ENCODE assay signal across 10 cellular contexts in genomic region chr19:46862974-46863632, GRCh38. TPM values are rescaled to one million over a fixed set of nuclear protein-coding genes. Genes with fewer than 3 reads are reported as not detected.
DNase-seq lines count a peak whose midpoint lies in the region; ATAC-seq, FAIRE-seq and TF ChIP-seq lines count a peak whose summit lies in the region.
"Had no signal": no experiment of that assay in that cellular context is flagged by ENCODE, and none has a peak within 500 bp of the region (broad histone marks: within the 10 kb centered on the region; RNA-seq: fewer than 3 reads in every experiment).

No MANE protein-coding gene starts in this region.

- no peak overlapping the region for H3K4me3 Mint-ChIP-seq in activated naive CD8-positive, alpha-beta T cell treated with anti-CD3 and anti-CD28 coated beads, Interleukin-2, amount 10 ng/mL, durations not matched to agents 7 days and 5 days
- no peak overlapping the region for H3K4me3 Mint-ChIP-seq in activated naive CD8-positive, alpha-beta T cell treated with anti-CD3 and anti-CD28 coated beads, Interleukin-2, amount 50 U/mL, for 24 hours
- H3K4me3 Mint-ChIP-seq in WTC11, result no peak overlapping the region
- H3K4me3 Mint-ChIP-seq in activated CD4-positive, alpha-beta memory T cell treated with anti-CD3 and anti-CD28 coated beads for 36 hours, result no peak overlapping the region
- H3K4me3 Mint-ChIP-seq: nephron had no signal

- TF ChIP-seq EP300 in HepG2 (IDR thresholded peaks at IDR 0.05; ENCODE audit: low read depth in 2 of 2, low read length in 2 of 2) (no peak), HepG2 (CRISPR knock-in tag; IDR thresholded peaks at IDR 0.05; ENCODE audit: borderline replicate concordance) (no peak), upper lobe of left lung (IDR thresholded peaks at IDR 0.05) (no peak)

- WGBS in HepG2 (ENCODE audit: low lambda C conversion rate), result 29% methylated on average over 4 of the region's 4 CpGs
- WGBS in upper lobe of left lung, 2 donors, result 28 to 50% methylated on average over 4 of the region's 4 CpGs

- no peak for TF ChIP-seq RAD21 in HepG2 (CRISPR knock-in tag; IDR thresholded peaks at IDR 0.05)

- H3K9ac ChIP-seq in HepG2 (ENCODE audit: insufficient read depth, low read depth, low read length), result peak overlapping the region; percentile 94

- H3K9me3 ChIP-seq in HepG2 (ENCODE audit: low read length) (no peaks in the 10 kb centered on the region), upper lobe of left lung (no peaks in the 10 kb centered on the region)

- no peaks in the 10 kb centered on the region for H3K9me3 Mint-ChIP-seq in activated naive CD8-positive, alpha-beta T cell treated with anti-CD3 and anti-CD28 coated beads, Interleukin-2, amount 10 ng/mL, durations not matched to agents 7 days and 5 days
- H3K9me3 Mint-ChIP-seq in activated naive CD8-positive, alpha-beta T cell treated with anti-CD3 and anti-CD28 coated beads, Interleukin-2, amount 50 U/mL, for 24 hours, result peaks cover 3% of the 10 kb centered on the region
- no peaks in the 10 kb centered on the region for H3K9me3 Mint-ChIP-seq in WTC11
- peaks cover 4% of the 10 kb centered on the region for H3K9me3 Mint-ChIP-seq in activated CD4-positive, alpha-beta memory T cell treated with anti-CD3 and anti-CD28 coated beads for 36 hours
- H3K9me3 Mint-ChIP-seq: nephron had no signal

- no peak for ATAC-seq in activated naive CD8-positive, alpha-beta T cell treated with anti-CD3 and anti-CD28 coated beads, Interleukin-2, amount 10 ng/mL, durations not matched to agents 7 days and 5 days (ENCODE audit: low read depth)
- no peak for ATAC-seq in activated naive CD8-positive, alpha-beta T cell treated with anti-CD3 and anti-CD28 coated beads, Interleukin-2, amount 50 U/mL, for 24 hours
- ATAC-seq in WTC11 (no peak), HepG2 (no peak), upper lobe of left lung (ENCODE audit: low FRiP score in 2 of 2) (no peak)
- ATAC-seq: activated naive CD4-positive, alpha-beta T cell treated with anti-CD3 and anti-CD28 coated beads, Interleukin-2, amount 50 U/mL, for 72 hours had no signal

- intact Hi-C loops in HepG2 (cut with micrococcal nuclease; ENCODE audit: unreplicated experiment), result no loop called here
- intact Hi-C loops in activated CD4-positive, alpha-beta memory T cell treated with anti-CD3 and anti-CD28 coated beads for 36 hours (cut with micrococcal nuclease), result loop anchor here (10.0 kb wide), 1 partner anchor 52 kb away; no protein-coding TSS in a partner anchor

- H3K4me2 ChIP-seq in HepG2 (ENCODE audit: low read depth, low read length), result peak overlapping the region; percentile 97

- peak; percentile 14 for DNase-seq in activated naive CD8-positive, alpha-beta T cell treated with anti-CD3 and anti-CD28 coated beads, Interleukin-2, amount 10 ng/mL, durations not matched to agents 7 days and 5 days
- no peak for DNase-seq in activated naive CD8-positive, alpha-beta T cell treated with anti-CD3 and anti-CD28 coated beads, Interleukin-2, amount 50 U/mL, for 24 hours
- DNase-seq in WTC11 (ENCODE audit: low spot score), result peak; percentile 13
- no peak for DNase-seq in HepG2 (ENCODE audit: low spot score)
- DNase-seq in upper lobe of left lung, result no peak
- no peak for DNase-seq in iPS-NIHi11 (ENCODE audit: low spot score)
- no peak for DNase-seq in activated CD4-positive, alpha-beta memory T cell treated with anti-CD3 and anti-CD28 coated beads for 36 hours
- no peak for DNase-seq in NOMO-1 treated with dmso at 0.1 percent for 144 hours (lab: John Stamatoyannopoulos, UW; ENCODE audit: unreplicated experiment)

- H3K36me3 ChIP-seq in HepG2 (replicated peaks in 1 of 2; ENCODE audit: control insufficient read depth in 1 of 2, insufficient read depth in 2 of 2, low read length in 2 of 2), result no peaks in the 10 kb centered on the region; a peak in 1 of 5 replicates
- no peaks in the 10 kb centered on the region for H3K36me3 ChIP-seq in upper lobe of left lung

- H3K36me3 Mint-ChIP-seq in activated naive CD8-positive, alpha-beta T cell treated with anti-CD3 and anti-CD28 coated beads, Interleukin-2, amount 10 ng/mL, durations not matched to agents 7 days and 5 days, result peaks cover 6% of the 10 kb centered on the region
- peaks cover 8% of the 10 kb centered on the region for H3K36me3 Mint-ChIP-seq in activated naive CD8-positive, alpha-beta T cell treated with anti-CD3 and anti-CD28 coated beads, Interleukin-2, amount 50 U/mL, for 24 hours (ENCODE audit: low read depth)
- no peaks in the 10 kb centered on the region for H3K36me3 Mint-ChIP-seq in WTC11
- H3K36me3 Mint-ChIP-seq in activated CD4-positive, alpha-beta memory T cell treated with anti-CD3 and anti-CD28 coated beads for 36 hours, result peaks cover 2% of the 10 kb centered on the region

- H4K20me1 ChIP-seq in HepG2 (ENCODE audit: insufficient read depth, low read length), result peaks cover 58% of the 10 kb centered on the region

- TF ChIP-seq POLR2A in HepG2 (IDR thresholded peaks at IDR 0.05; ENCODE audit: insufficient read depth in 1 of 2, low read depth in 2 of 2, low read length in 2 of 2), result no peak; a peak in 1 of 4 replicates
- TF ChIP-seq POLR2A in upper lobe of left lung (IDR thresholded peaks at IDR 0.05), result no peak

- in situ Hi-C loops in HepG2 (cut with HindIII; ENCODE audit: extremely low pct_ligation_motif_present, low pct_unique_long_range_greater_than_20kb), result no loop called here

- no peak overlapping the region for H3K27ac Mint-ChIP-seq in activated naive CD8-positive, alpha-beta T cell treated with anti-CD3 and anti-CD28 coated beads, Interleukin-2, amount 10 ng/mL, durations not matched to agents 7 days and 5 days
- no peak overlapping the region for H3K27ac Mint-ChIP-seq in activated naive CD8-positive, alpha-beta T cell treated with anti-CD3 and anti-CD28 coated beads, Interleukin-2, amount 50 U/mL, for 24 hours
- H3K27ac Mint-ChIP-seq in WTC11, result no peak overlapping the region
- H3K27ac Mint-ChIP-seq in activated CD4-positive, alpha-beta memory T cell treated with anti-CD3 and anti-CD28 coated beads for 36 hours, result no peak overlapping the region
- H3K27ac Mint-ChIP-seq: activated naive CD4-positive, alpha-beta T cell treated with anti-CD3 and anti-CD28 coated beads, Interleukin-2, amount 50 U/mL, for 72 hours; nephron had no signal

- no peaks in the 10 kb centered on the region; a peak in 1 of 5 replicates for H3K27me3 ChIP-seq in HepG2 (ENCODE audit: control insufficient read depth in 1 of 2, insufficient read depth in 2 of 2, low read length in 2 of 2)
- no peaks in the 10 kb centered on the region for H3K27me3 ChIP-seq in upper lobe of left lung

- H3K27ac ChIP-seq in HepG2 (ENCODE audit: extremely low read length, insufficient read depth, low read length) (peak overlapping the region; percentile 100), upper lobe of left lung (peak overlapping the region; percentile 65 to 96 (median 93))

- POLR2A ChIA-PET in activated naive CD8-positive, alpha-beta T cell treated with anti-CD3 and anti-CD28 coated beads, Interleukin-2, amount 10 ng/mL, durations not matched to agents 7 days and 5 days (lab: Charles Lee), result no interaction called here
- POLR2A ChIA-PET in WTC11 (lab: Charles Lee), result interaction anchor here (0.5 to 1.5 kb wide), 5 partner anchors 8 to 174 kb away, joined by 3 to 6 read pairs (median 4); partner anchors contain the start of genes AP2S1 and SLC1A5
- POLR2A ChIA-PET in HepG2 (lab: Yijun Ruan, JAX), result interaction anchor here (0.7 to 2.7 kb wide), 7 partner anchors 27 to 333 kb away, joined by 3 to 25 read pairs (median 4); no protein-coding TSS in a partner anchor
- POLR2A ChIA-PET in activated CD4-positive, alpha-beta memory T cell treated with anti-CD3 and anti-CD28 coated beads for 36 hours (lab: Charles Lee), result no interaction called here

- FAIRE-seq in HepG2 (lab: Jason Lieb, UNC), result no peak

- no peaks in the 10 kb centered on the region for H3K27me3 Mint-ChIP-seq in activated naive CD8-positive, alpha-beta T cell treated with anti-CD3 and anti-CD28 coated beads, Interleukin-2, amount 10 ng/mL, durations not matched to agents 7 days and 5 days
- H3K27me3 Mint-ChIP-seq in activated naive CD8-positive, alpha-beta T cell treated with anti-CD3 and anti-CD28 coated beads, Interleukin-2, amount 50 U/mL, for 24 hours, result no peaks in the 10 kb centered on the region
- no peaks in the 10 kb centered on the region for H3K27me3 Mint-ChIP-seq in WTC11 (ENCODE audit: low read depth)
- H3K27me3 Mint-ChIP-seq in activated CD4-positive, alpha-beta memory T cell treated with anti-CD3 and anti-CD28 coated beads for 36 hours, result no peaks in the 10 kb centered on the region

- no TSS peak for BruUV-seq in HepG2 (replicated peaks; lab: Mats Ljungman, UMichigan)

- H3K4me1 ChIP-seq in HepG2 (ENCODE audit: insufficient read depth, low read length), result peaks cover 70% of the 10 kb centered on the region
- peaks cover 57 to 79% (median 68%) of the 10 kb centered on the region in 4 donors for H3K4me1 ChIP-seq in upper lobe of left lung

- peaks cover 21% of the 10 kb centered on the region for H3K4me1 Mint-ChIP-seq in activated naive CD8-positive, alpha-beta T cell treated with anti-CD3 and anti-CD28 coated beads, Interleukin-2, amount 10 ng/mL, durations not matched to agents 7 days and 5 days
- H3K4me1 Mint-ChIP-seq in activated naive CD8-positive, alpha-beta T cell treated with anti-CD3 and anti-CD28 coated beads, Interleukin-2, amount 50 U/mL, for 24 hours, result peaks cover 26% of the 10 kb centered on the region
- peaks cover 8% of the 10 kb centered on the region for H3K4me1 Mint-ChIP-seq in WTC11
- peaks cover 24% of the 10 kb centered on the region for H3K4me1 Mint-ChIP-seq in activated CD4-positive, alpha-beta memory T cell treated with anti-CD3 and anti-CD28 coated beads for 36 hours (ENCODE audit: low read depth)

- no peak for TF ChIP-seq CTCF in WTC11 (IDR thresholded peaks at IDR 0.05)
- TF ChIP-seq CTCF in HepG2 (CRISPR knock-in tag; IDR thresholded peaks at IDR 0.05), result no peak
- no peak for TF ChIP-seq CTCF in upper lobe of left lung (IDR thresholded peaks at IDR 0.05)

- no peak overlapping the region for H2AFZ ChIP-seq in HepG2 (ENCODE audit: low read length)

- peaks cover 68% of the 10 kb centered on the region for H3K79me2 ChIP-seq in HepG2 (ENCODE audit: insufficient read depth, low read length)

- H3K4me3 ChIP-seq in HepG2 (replicated peaks in 1 of 3; ENCODE audit: insufficient read depth in 1 of 3, low read depth in 2 of 3, low read length in 3 of 3) (peak overlapping the region; percentile 68 to 95 (median 86)), upper lobe of left lung (peak overlapping the region in 3 of 4 donors; percentile 73 to 87 (median 83))

- CTCF ChIA-PET in WTC11 (lab: Charles Lee), result interaction anchor here (0.6 to 3.8 kb wide), 9 partner anchors 23 to 158 kb away, joined by 3 to 22 read pairs (median 4); no protein-coding TSS in a partner anchor
- CTCF ChIA-PET in HepG2 (lab: Yijun Ruan, JAX; ENCODE audit: low intra/inter-chr PET ratio, low total read pairs), result no interaction called here
- CTCF ChIA-PET in activated CD4-positive, alpha-beta memory T cell treated with anti-CD3 and anti-CD28 coated beads for 36 hours (lab: Charles Lee), result interaction anchor here (0.6 to 3.3 kb wide), 5 partner anchors 9 to 379 kb away, joined by 3 to 23 read pairs (median 4); no protein-coding TSS in a partner anchor

RNA-seq across cellular contexts. Expression of gene ARHGAP35, which starts 2.3 kb away (rescaled TPM):
- total RNA-seq in activated naive CD8-positive, alpha-beta T cell treated with anti-CD3 and anti-CD28 coated beads, Interleukin-2, amount 10 ng/mL, durations not matched to agents 7 days and 5 days, result 10 to 100 TPM; 38.8 to 42.7 TPM
- 47.2 to 56.3 TPM (median 47.3 TPM) in 3 replicates for total RNA-seq in WTC11 (2021)
- 30.1 and 39.9 TPM in 2 replicates for total RNA-seq in HepG2 (2016; rRNA removed; fragmentation: Illumina TruSeq; extraction: Trizol)
- total RNA-seq in HepG2 (2016; cell fraction: cytosol; rRNA removed; fragmentation: Illumina TruSeq; extraction: Trizol; ENCODE audit: low read depth), result 7.4 and 8.7 TPM in 2 replicates
- 30.9 and 34.3 TPM in 2 replicates for total RNA-seq in HepG2 (2016; cell fraction: insoluble cytoplasmic fraction; rRNA removed; fragmentation: Illumina TruSeq; extraction: Trizol)
- 22.3 and 27.4 TPM in 2 replicates for total RNA-seq in HepG2 (2016; cell fraction: membrane; rRNA removed; fragmentation: Illumina TruSeq; extraction: Trizol)
- total RNA-seq in HepG2 (2016; cell fraction: nucleus; rRNA removed; fragmentation: Illumina TruSeq; extraction: Trizol), result 30.0 and 36.8 TPM in 2 replicates
- 28.3 and 30.2 TPM in 2 replicates for polyA plus RNA-seq in HepG2 (2011; rRNA removed)
- polyA plus RNA-seq in HepG2 (2011; cell fraction: cytosol; rRNA removed), result 19.6 and 22.6 TPM in 2 replicates
- polyA plus RNA-seq in HepG2 (2011; cell fraction: nucleus; rRNA removed), result 21.7 and 24.1 TPM in 2 replicates
- polyA plus RNA-seq in HepG2 (2012), result 33.6 and 34.8 TPM in 2 replicates
- polyA plus RNA-seq in HepG2 (2016; cell fraction: cytosol; fragmentation: Illumina TruSeq; extraction: Trizol; ENCODE audit: low read depth), result 1.4 and 1.7 TPM in 2 replicates
- polyA plus RNA-seq in HepG2 (2016; cell fraction: insoluble cytoplasmic fraction; fragmentation: Illumina TruSeq; extraction: Trizol; ENCODE audit: low read depth), result 17.7 and 24.1 TPM in 2 replicates
- polyA plus RNA-seq in HepG2 (2016; cell fraction: membrane; fragmentation: Illumina TruSeq; extraction: Trizol; ENCODE audit: low read depth), result 3.9 and 5.5 TPM in 2 replicates
- 28.8 and 32.3 TPM in 2 replicates for polyA plus RNA-seq in HepG2 (2016; cell fraction: nucleus; fragmentation: Illumina TruSeq; extraction: Trizol; ENCODE audit: insufficient read depth, low read depth)
- polyA minus RNA-seq in HepG2 (2011; rRNA and poly(A)+ RNA removed; ENCODE audit: low replicate concordance), result 33.9 and 80.3 TPM in 2 replicates
- 28.8 and 37.8 TPM in 2 replicates for polyA minus RNA-seq in HepG2 (2011; cell fraction: cytosol; rRNA and poly(A)+ RNA removed)
- polyA minus RNA-seq in HepG2 (2011; cell fraction: nucleus; rRNA and poly(A)+ RNA removed), result 41.6 and 55.4 TPM in 2 replicates
- total RNA-seq in upper lobe of left lung, result 10 to 100 TPM; 56.0 to 80.6 (median 65.7) TPM
- total RNA-seq in activated CD4-positive, alpha-beta memory T cell treated with anti-CD3 and anti-CD28 coated beads for 36 hours, result 10 to 100 TPM; 17.8 to 18.5 TPM

RNA-seq across cellular contexts. Expression of gene AP2S1, which starts 12.5 kb away (rescaled TPM):
- total RNA-seq in activated naive CD8-positive, alpha-beta T cell treated with anti-CD3 and anti-CD28 coated beads, Interleukin-2, amount 10 ng/mL, durations not matched to agents 7 days and 5 days, result 100 to 1,000 TPM; 103 to 110 TPM
- 232 to 249 TPM (median 234 TPM) in 3 replicates for total RNA-seq in WTC11 (2021)
- total RNA-seq in HepG2 (2016; rRNA removed; fragmentation: Illumina TruSeq; extraction: Trizol), result 86.1 and 94.9 TPM in 2 replicates
- total RNA-seq in HepG2 (2016; cell fraction: cytosol; rRNA removed; fragmentation: Illumina TruSeq; extraction: Trizol; ENCODE audit: low read depth), result 77.4 and 107 TPM in 2 replicates
- 86.7 and 87.8 TPM in 2 replicates for total RNA-seq in HepG2 (2016; cell fraction: insoluble cytoplasmic fraction; rRNA removed; fragmentation: Illumina TruSeq; extraction: Trizol)
- 72.8 and 102 TPM in 2 replicates for total RNA-seq in HepG2 (2016; cell fraction: membrane; rRNA removed; fragmentation: Illumina TruSeq; extraction: Trizol)
- 32.5 and 36.8 TPM in 2 replicates for total RNA-seq in HepG2 (2016; cell fraction: nucleus; rRNA removed; fragmentation: Illumina TruSeq; extraction: Trizol)
- polyA plus RNA-seq in HepG2 (2011; rRNA removed), result 45.2 and 45.3 TPM in 2 replicates
- 60.1 and 80.0 TPM in 2 replicates for polyA plus RNA-seq in HepG2 (2011; cell fraction: cytosol; rRNA removed)
- polyA plus RNA-seq in HepG2 (2011; cell fraction: nucleus; rRNA removed), result 24.9 and 30.3 TPM in 2 replicates
- 32.6 and 51.2 TPM in 2 replicates for polyA plus RNA-seq in HepG2 (2012)
- 104 and 131 TPM in 2 replicates for polyA plus RNA-seq in HepG2 (2016; cell fraction: cytosol; fragmentation: Illumina TruSeq; extraction: Trizol; ENCODE audit: low read depth)
- polyA plus RNA-seq in HepG2 (2016; cell fraction: insoluble cytoplasmic fraction; fragmentation: Illumina TruSeq; extraction: Trizol; ENCODE audit: low read depth), result 99.5 and 113 TPM in 2 replicates
- 79.5 and 101 TPM in 2 replicates for polyA plus RNA-seq in HepG2 (2016; cell fraction: membrane; fragmentation: Illumina TruSeq; extraction: Trizol; ENCODE audit: low read depth)
- polyA plus RNA-seq in HepG2 (2016; cell fraction: nucleus; fragmentation: Illumina TruSeq; extraction: Trizol; ENCODE audit: insufficient read depth, low read depth), result 58.8 and 65.6 TPM in 2 replicates
- polyA minus RNA-seq in HepG2 (2011; rRNA and poly(A)+ RNA removed; ENCODE audit: low replicate concordance), result 39.3 and 98.7 TPM in 2 replicates
- polyA minus RNA-seq in HepG2 (2011; cell fraction: cytosol; rRNA and poly(A)+ RNA removed), result 20.1 and 31.3 TPM in 2 replicates
- polyA minus RNA-seq in HepG2 (2011; cell fraction: nucleus; rRNA and poly(A)+ RNA removed), result 8.5 and 11.1 TPM in 2 replicates
- total RNA-seq in upper lobe of left lung, result 100 to 1,000 TPM in 3 of 6 donors, 10 to 100 TPM in 3; 59.7 to 149 (median 113) TPM
- 100 to 1,000 TPM; 108 to 117 TPM for total RNA-seq in activated CD4-positive, alpha-beta memory T cell treated with anti-CD3 and anti-CD28 coated beads for 36 hours

Comparison
In these comparisons a context has a peak if more than half of its experiments do, and no peak if none do; other contexts are left out.
1. DNase-seq: peak in activated naive CD8-positive, alpha-beta T cell treated with anti-CD3 and anti-CD28 coated beads, Interleukin-2, amount 10 ng/mL, durations not matched to agents 7 days and 5 days (single experiment) and WTC11 (single experiment); none in activated naive CD8-positive, alpha-beta T cell treated with anti-CD3 and anti-CD28 coated beads, Interleukin-2, amount 50 U/mL, for 24 hours (single experiment), HepG2 (single experiment), upper lobe of left lung (0 of 2), iPS-NIHi11 (single experiment), activated CD4-positive, alpha-beta memory T cell treated with anti-CD3 and anti-CD28 coated beads for 36 hours (single experiment) and NOMO-1 treated with dmso at 0.1 percent for 144 hours (single experiment).
2. POLR2A ChIA-PET loops: an anchor here in WTC11 (0.5 to 1.5 kb wide) and HepG2 (0.7 to 2.7 kb wide); none called in activated naive CD8-positive, alpha-beta T cell treated with anti-CD3 and anti-CD28 coated beads, Interleukin-2, amount 10 ng/mL, durations not matched to agents 7 days and 5 days and activated CD4-positive, alpha-beta memory T cell treated with anti-CD3 and anti-CD28 coated beads for 36 hours.